ENCODE assay signal across 15 cellular contexts in genomic region chrX:144791298-144791697, GRCh38.
DNase-seq lines count a peak whose midpoint lies in the region; ATAC-seq and TF ChIP-seq lines count a peak whose summit lies in the region.
"Had no signal": no experiment of that assay in that cellular context is flagged by ENCODE, and none has a peak within 500 bp of the region (broad histone marks: within the 10 kb centered on the region; RNA-seq: fewer than 3 reads in every experiment).

No MANE protein-coding gene starts in this region.

- no peaks in the 10 kb centered on the region for H3F3A ChIP-seq in neural progenitor cell (ENCODE audit: low read depth)

- ATAC-seq in HG02623 (IDR thresholded peaks at IDR 0.05; ENCODE audit: unreplicated experiment), result no peak
- ATAC-seq: A549 had no signal

- no peaks in the 10 kb centered on the region for H3K79me2 ChIP-seq in neural progenitor cell (ENCODE audit: low read depth)

- H3K9me3 ChIP-seq in neural progenitor cell (ENCODE audit: low read depth), result peaks cover 29% of the 10 kb centered on the region
- peaks cover 0 to 18% (median 10%) of the 10 kb centered on the region in 3 donors for H3K9me3 ChIP-seq in tibial artery
- H3K9me3 ChIP-seq: A549 had no signal

- H3K27ac Mint-ChIP-seq in neural progenitor cell, result no peak overlapping the region
- H3K27ac Mint-ChIP-seq: CD8-positive, alpha-beta memory T cell had no signal

- no peaks in the 10 kb centered on the region for H3K27me3 Mint-ChIP-seq in neural progenitor cell (ENCODE audit: insufficient read depth, low read depth)
- H3K27me3 Mint-ChIP-seq: CD8-positive, alpha-beta memory T cell had no signal

- TF ChIP-seq CTCF in epithelial cell of esophagus (IDR thresholded peaks at IDR 0.05; ENCODE audit: insufficient read depth, low read depth, low read length, missing control alignments) (no peak), neural progenitor cell (IDR thresholded peaks at IDR 0.05) (no peak), tibial artery (IDR thresholded peaks at IDR 0.05) (no peak)

- DNase-seq in A172 (ENCODE audit: low spot score) (peak; percentile 44), OCI-M1 (lab: John Stamatoyannopoulos, UW) (peak; percentile 64), epithelial cell of esophagus (ENCODE audit: low read depth) (peak; percentile 31), neural progenitor cell (ENCODE audit: low spot score) (peak; percentile 45), tibial artery (no peak), ecto neural progenitor cell (ENCODE audit: low spot score) (no peak)
- DNase-seq: CD8-positive, alpha-beta memory T cell; DMS79 treated with DMSO at 0.1 percent for 48 hours; HCEC 1CT; MM.1S; NCI-H1092 treated with DMSO at 0.1 percent for 48 hours; NCI-H510A treated with DMSO at 0.1 percent for 48 hours had no signal

- no peak overlapping the region for H3K4me2 ChIP-seq in neural progenitor cell
- H3K4me2 ChIP-seq: A549; BLaER1 treated with 17β-estradiol and CSF1 and Interleukin-3, amounts not matched to agents 10 nM and 100 nM had no signal

- no peaks in the 10 kb centered on the region for H3K4me1 Mint-ChIP-seq in neural progenitor cell
- H3K4me1 Mint-ChIP-seq: CD8-positive, alpha-beta memory T cell had no signal

- no peak overlapping the region for H3K27ac ChIP-seq in neural progenitor cell
- H3K27ac ChIP-seq in tibial artery, result no peak overlapping the region
- H3K27ac ChIP-seq: A549; BLaER1 treated with 17β-estradiol and CSF1 and Interleukin-3, amounts not matched to agents 10 nM and 100 nM had no signal

- no peak overlapping the region for H3K9ac ChIP-seq in neural progenitor cell
- H3K9ac ChIP-seq: BLaER1 treated with 17β-estradiol and CSF1 and Interleukin-3, amounts not matched to agents 10 nM and 100 nM had no signal

- H3K36me3 ChIP-seq in neural progenitor cell (no peaks in the 10 kb centered on the region), tibial artery (no peaks in the 10 kb centered on the region)
- H3K36me3 ChIP-seq: BLaER1 treated with 17β-estradiol and CSF1 and Interleukin-3, amounts not matched to agents 10 nM and 100 nM had no signal

- H2AFZ ChIP-seq in neural progenitor cell (replicated peaks), result no peak overlapping the region

- H3K4me3 Mint-ChIP-seq in neural progenitor cell, result no peak overlapping the region
- H3K4me3 Mint-ChIP-seq: CD8-positive, alpha-beta memory T cell had no signal

- H3K9me3 Mint-ChIP-seq in neural progenitor cell, result peaks cover 21% of the 10 kb centered on the region

- no peaks in the 10 kb centered on the region for H3K36me3 Mint-ChIP-seq in neural progenitor cell
- H3K36me3 Mint-ChIP-seq: CD8-positive, alpha-beta memory T cell had no signal

- no peaks in the 10 kb centered on the region for H3K4me1 ChIP-seq in neural progenitor cell
- no peaks in the 10 kb centered on the region for H3K4me1 ChIP-seq in tibial artery
- H3K4me1 ChIP-seq: A549; BLaER1 treated with 17β-estradiol and CSF1 and Interleukin-3, amounts not matched to agents 10 nM and 100 nM had no signal

- H3K27me3 ChIP-seq in neural progenitor cell (no peaks in the 10 kb centered on the region), tibial artery (no peaks in the 10 kb centered on the region)

- intact Hi-C loops in tibial artery (cut with DNase I; ENCODE audit: low total_unique reads), result no loop called here

- no peaks in the 10 kb centered on the region for H4K20me1 ChIP-seq in neural progenitor cell (ENCODE audit: low read depth)
- H4K20me1 ChIP-seq: BLaER1 treated with 17β-estradiol and CSF1 and Interleukin-3, amounts not matched to agents 10 nM and 100 nM had no signal

- H3K4me3 ChIP-seq in epithelial cell of esophagus (ENCODE audit: low read length) (no peak overlapping the region), neural progenitor cell (no peak overlapping the region), tibial artery (no peak overlapping the region)
- H3K4me3 ChIP-seq: A549; BLaER1 treated with 17β-estradiol and CSF1 and Interleukin-3, amounts not matched to agents 10 nM and 100 nM had no signal

Comparison
In these comparisons a context has a peak if more than half of its experiments do, and no peak if none do; other contexts are left out.
1. DNase-seq: peak in A172 (single experiment), OCI-M1 (single experiment), epithelial cell of esophagus (single experiment) and neural progenitor cell (single experiment); none in tibial artery (0 of 2) and ecto neural progenitor cell (single experiment).